In genomic region chr5:140546851-140547507, GRCh38 we compare ENCODE assay signal across 8 cellular contexts. TPM values are rescaled to one million over a fixed set of nuclear protein-coding genes. Genes with fewer than 3 reads are reported as not detected.
DNase-seq lines count a peak whose midpoint lies in the region; TF ChIP-seq lines count a peak whose summit lies in the region.

No MANE protein-coding gene starts in this region.

- no peak for TF ChIP-seq POLR2A in NB4 (IDR thresholded peaks at IDR 0.05; ENCODE audit: extremely low read depth, insufficient read length)

- peaks cover 29% of the 10 kb centered on the region for H3K36me3 ChIP-seq in CD4-positive, alpha-beta memory T cell (ENCODE audit: insufficient read depth, low read length)
- H3K36me3 ChIP-seq in esophagus (ENCODE audit: control insufficient read depth in 2 of 2, insufficient read depth in 2 of 2, low read length in 1 of 2) = peaks cover 14% of the 10 kb centered on the region in 2 donors
- peaks cover 51% of the 10 kb centered on the region for H3K36me3 ChIP-seq in neutrophil

- H3K4me1 ChIP-seq in CD4-positive, alpha-beta memory T cell (ENCODE audit: insufficient read depth, low read length) = peaks cover 30% of the 10 kb centered on the region
- H3K4me1 ChIP-seq in esophagus (ENCODE audit: control insufficient read depth in 2 of 2, insufficient read depth in 2 of 2, low read length in 1 of 2) (peaks cover 12 to 16% of the 10 kb centered on the region in 2 donors), neutrophil (ENCODE audit: control insufficient read depth in 1 of 2, insufficient read depth in 1 of 2, low read depth in 1 of 2, low read length in 1 of 2) (peaks cover 41 to 43% of the 10 kb centered on the region in 2 experiments)

- peak overlapping the region; percentile 77 for H3K27ac ChIP-seq in CD4-positive, alpha-beta memory T cell (ENCODE audit: low read depth, low read length)
- H3K27ac ChIP-seq in esophagus (ENCODE audit: low read depth in 2 of 2, low read length in 1 of 2) = peak overlapping the region; percentile 99 to 100
- H3K27ac ChIP-seq in neutrophil = peak overlapping the region; percentile 97

- POLR2A ChIA-PET in CD4-positive, alpha-beta memory T cell (lab: Charles Lee; ENCODE audit: partially characterized antibody) = interaction anchor here (0.6 to 5.3 kb wide), 25 partner anchors 9 to 1070 kb away, joined by 3 to 79 read pairs (median 7); partner anchors contain the start of genes ANKHD1, APBB3, CD14 and HARS1

- no peaks in the 10 kb centered on the region for H3K27me3 Mint-ChIP-seq in CD4-positive, alpha-beta memory T cell

- H3K9me3 ChIP-seq in CD4-positive, alpha-beta memory T cell (ENCODE audit: control insufficient read depth in 1 of 2, low read length in 2 of 2) = no peaks in the 10 kb centered on the region
- no peaks in the 10 kb centered on the region for H3K9me3 ChIP-seq in esophagus (ENCODE audit: control insufficient read depth in 2 of 2, insufficient read depth in 1 of 2, low read depth in 1 of 2, low read length in 1 of 2)
- no peaks in the 10 kb centered on the region for H3K9me3 ChIP-seq in neutrophil

- WGBS in esophagus, 2 donors = 40 to 46% methylated on average over 13 of the region's 13 CpGs

- peak overlapping the region; percentile 85 to 93 (median 89) for H3K4me3 Mint-ChIP-seq in CD4-positive, alpha-beta memory T cell

- H3K36me3 Mint-ChIP-seq in CD4-positive, alpha-beta memory T cell = peaks cover 24 to 51% of the 10 kb centered on the region in 2 donors

- CTCF ChIA-PET in CD4-positive, alpha-beta memory T cell (lab: Charles Lee; ENCODE audit: partially characterized antibody) = interaction anchor here (0.6 to 3.7 kb wide), 21 partner anchors 9 to 175 kb away, joined by 3 to 49 read pairs (median 6); partner anchors contain the start of genes APBB3, CD14, IK and NDUFA2

- no peak for TF ChIP-seq CTCF in NB4 (IDR thresholded peaks at IDR 0.05; ENCODE audit: low read depth, low read length)
- no peak for TF ChIP-seq CTCF in neutrophil (IDR thresholded peaks at IDR 0.05)

- H3K27ac Mint-ChIP-seq in CD4-positive, alpha-beta memory T cell = peak overlapping the region; percentile 91 to 97 (median 97)

- peaks cover 0 to 3% (median 0%) of the 10 kb centered on the region in 8 donors for H3K9me3 Mint-ChIP-seq in CD4-positive, alpha-beta memory T cell

- no peaks in the 10 kb centered on the region for H3K27me3 ChIP-seq in CD4-positive, alpha-beta memory T cell (ENCODE audit: insufficient read depth, low read length)
- H3K27me3 ChIP-seq in esophagus (ENCODE audit: control insufficient read depth in 1 of 2, insufficient read depth in 2 of 2, low read length in 2 of 2) = no peaks in the 10 kb centered on the region
- H3K27me3 ChIP-seq in neutrophil = no peaks in the 10 kb centered on the region

- no peak for DNase-seq in CD4-positive, alpha-beta memory T cell
- DNase-seq in NB4 (ENCODE audit: low read depth) (peak; percentile 28), ecto neural progenitor cell (ENCODE audit: low spot score) (no peak), NCI-H226 (no peak), HUDEP-2 (lab: John Stamatoyannopoulos, UW; ENCODE audit: unreplicated experiment in 76 of 76) (no peak), HK-2 (ENCODE audit: unreplicated experiment) (no peak)

- peak overlapping the region in 1 of 2 donors; percentile 57 for H3K4me3 ChIP-seq in CD4-positive, alpha-beta memory T cell (ENCODE audit: low read length in 2 of 2)
- H3K4me3 ChIP-seq in NB4 (ENCODE audit: low read depth, low read length) (peak overlapping the region; percentile 13), esophagus (ENCODE audit: low read depth in 1 of 2, low read length in 2 of 2) (peak overlapping the region; percentile 50 to 61), neutrophil (ENCODE audit: low read depth in 1 of 2, low read length in 1 of 2) (peak overlapping the region; percentile 63 to 78)

- intact Hi-C loops in CD4-positive, alpha-beta memory T cell (cut with micrococcal nuclease) = loop anchor here (1.0 kb wide), 4 partner anchors 10 to 100 kb away; partner anchors contain the start of genes APBB3, IK, NDUFA2 and SLC35A4

- peaks cover 19 to 50% (median 26%) of the 10 kb centered on the region in 4 donors for H3K4me1 Mint-ChIP-seq in CD4-positive, alpha-beta memory T cell

RNA-seq across cellular contexts. Expression of gene EIF4EBP3, which starts 0.5 kb away (rescaled TPM):
- 10 to 100 TPM; 15.3 to 18.8 TPM for total RNA-seq in CD4-positive, alpha-beta memory T cell
- polyA plus RNA-seq in CD4-positive, alpha-beta memory T cell = 10 to 100 TPM; 31.9 to 44.3 TPM
- polyA plus RNA-seq in esophagus = 10 to 100 TPM; 27.6 to 38.2 TPM

RNA-seq across cellular contexts. Expression of gene SRA1, which starts 10.3 kb away (rescaled TPM):
- total RNA-seq in CD4-positive, alpha-beta memory T cell = 10 to 100 TPM; 24.5 to 26.6 TPM
- polyA plus RNA-seq in CD4-positive, alpha-beta memory T cell = 10 to 100 TPM; 35.5 to 46.8 TPM
- 10 to 100 TPM; 23.1 to 23.7 TPM for polyA plus RNA-seq in esophagus

RNA-seq across cellular contexts. Expression of gene APBB3, which starts 17.4 kb away (rescaled TPM):
- 10 to 100 TPM; 72.9 to 75.4 TPM for total RNA-seq in CD4-positive, alpha-beta memory T cell
- polyA plus RNA-seq in CD4-positive, alpha-beta memory T cell = 1 to 10 TPM; 2.1 to 4.9 TPM
- polyA plus RNA-seq in esophagus = 10 to 100 TPM; 10.9 to 20.7 TPM

RNA-seq across cellular contexts. Expression of gene SLC35A4, which starts 17.6 kb away (rescaled TPM):
- total RNA-seq in CD4-positive, alpha-beta memory T cell = 10 to 100 TPM; 49.0 to 59.4 TPM
- polyA plus RNA-seq in CD4-positive, alpha-beta memory T cell = 100 to 1,000 TPM; 105 to 115 TPM
- 10 to 100 TPM; 26.2 to 42.3 TPM for polyA plus RNA-seq in esophagus
